ENCODE assay signal across 8 cellular contexts in the genomic region with DNA sequence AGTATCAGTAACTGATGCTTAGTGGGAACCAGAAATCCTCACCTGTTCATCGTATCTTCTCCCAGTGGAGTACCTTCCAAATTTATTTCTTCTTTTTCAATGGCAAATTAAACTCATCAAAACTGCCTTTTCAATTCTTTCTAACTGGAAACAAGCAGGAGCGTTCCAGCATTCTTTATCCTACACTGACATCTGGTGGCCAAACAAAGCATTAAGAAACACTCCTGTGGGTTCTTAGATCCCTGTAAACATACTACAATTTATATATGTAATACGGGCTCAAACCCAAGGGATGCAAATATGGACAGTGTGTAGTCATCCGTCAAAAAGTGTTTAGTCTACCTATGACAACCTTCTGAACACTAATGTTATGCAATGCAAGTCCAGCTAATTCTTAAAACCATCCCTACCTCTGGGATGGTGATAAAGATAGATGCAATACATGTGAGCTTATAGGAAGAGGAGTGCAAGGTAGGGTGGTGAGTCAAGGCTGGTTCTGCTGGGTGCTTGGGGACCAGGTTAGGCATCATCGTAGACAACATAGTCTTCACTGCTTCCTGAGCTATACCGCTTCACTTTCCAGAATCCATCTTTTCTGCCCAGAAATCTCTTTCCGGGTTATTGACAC.
DNase-seq lines count a peak whose midpoint lies in the region; ATAC-seq and TF ChIP-seq lines count a peak whose summit lies in the region.

No MANE protein-coding gene starts in this region.

- H3K27me3 Mint-ChIP-seq in MCF 10A (ENCODE audit: insufficient read depth, unreplicated experiment), result peaks cover 28% of the 10 kb centered on the region

- peak; percentile 40 for DNase-seq in COLO668 (lab: John Stamatoyannopoulos, UW; ENCODE audit: unreplicated experiment)
- DNase-seq in NCI-H748 (lab: John Stamatoyannopoulos, UW; ENCODE audit: unreplicated experiment), result peak; percentile 55
- peak; percentile 72 for DNase-seq in MCF 10A (ENCODE audit: unreplicated experiment)
- DNase-seq in lower lobe of right lung, result no peak

- no peaks in the 10 kb centered on the region for H3K9me3 ChIP-seq in lower lobe of right lung

- no TSS peak for BruUV-seq in MCF 10A (replicated peaks; lab: Mats Ljungman, UMichigan)

- no peaks in the 10 kb centered on the region for H3K9me3 Mint-ChIP-seq in MCF 10A (ENCODE audit: unreplicated experiment)

- intact Hi-C loops in MCF 10A (cut with micrococcal nuclease), result loop anchor here (10.0 kb wide), 1 partner anchor 1533 kb away; no protein-coding TSS in a partner anchor
- intact Hi-C loops in lower lobe of right lung (cut with DNase I), result no loop called here

- H3K27ac ChIP-seq in lower lobe of right lung, result no peak overlapping the region

- H3K27ac Mint-ChIP-seq in MCF 10A (ENCODE audit: low read depth, unreplicated experiment), result no peak overlapping the region

- no peak overlapping the region for H3K4me3 Mint-ChIP-seq in MCF 10A (ENCODE audit: unreplicated experiment)

- H3K36me3 ChIP-seq in lower lobe of right lung, result no peaks in the 10 kb centered on the region

- peaks cover 3% of the 10 kb centered on the region for H3K36me3 Mint-ChIP-seq in MCF 10A (ENCODE audit: insufficient read depth, unreplicated experiment)

- peaks cover 7% of the 10 kb centered on the region for H3K4me1 Mint-ChIP-seq in MCF 10A (ENCODE audit: insufficient read depth, unreplicated experiment)

- CTCF ChIA-PET in MCF 10A (lab: Yijun Ruan, JAX), result interaction anchor here (0.6 to 2.6 kb wide), 12 partner anchors 9 to 848 kb away, joined by 3 to 14 read pairs (median 4); no protein-coding TSS in a partner anchor

- no peaks in the 10 kb centered on the region for H3K27me3 ChIP-seq in lower lobe of right lung (ENCODE audit: low read depth)

- ATAC-seq in GM18502 (IDR thresholded peaks at IDR 0.05; ENCODE audit: poor library complexity, unreplicated experiment) (peak; percentile 82), HG03280 (IDR thresholded peaks at IDR 0.05; ENCODE audit: unreplicated experiment) (peak; percentile 54), lower lobe of right lung (peak in 1 of 2 donors; percentile 66), HG02884 (IDR thresholded peaks at IDR 0.05; ENCODE audit: unreplicated experiment) (no peak), GM21737 (IDR thresholded peaks at IDR 0.05; ENCODE audit: unreplicated experiment) (no peak)

- no peaks in the 10 kb centered on the region for H3K4me1 ChIP-seq in lower lobe of right lung

- no peak overlapping the region for H3K4me3 ChIP-seq in lower lobe of right lung

- POLR2A ChIA-PET in MCF 10A (lab: Yijun Ruan, JAX), result interaction anchor here (0.9 kb wide), 1 partner anchor 24 kb away, joined by 3 read pairs; no protein-coding TSS in a partner anchor

- TF ChIP-seq CTCF in MCF 10A (IDR thresholded peaks at IDR 0.05; ENCODE audit: unreplicated experiment), result peak; percentile 83
- peak; percentile 67 for TF ChIP-seq CTCF in lower lobe of right lung (IDR thresholded peaks at IDR 0.05)

Comparison
In these comparisons a context has a peak if more than half of its experiments do, and no peak if none do; other contexts are left out.
1. ATAC-seq: peak in GM18502 (single experiment) and HG03280 (single experiment); none in HG02884 (single experiment) and GM21737 (single experiment).